1 cellular context compared by ENCODE assay signal in genomic region chr16:3949946-3950342, GRCh38.
TF ChIP-seq lines count a peak whose summit lies in the region.

No MANE protein-coding gene starts in this region.

TF ChIP-seq in IMR-90, 13 proteins besides CTCF, POLR2A, EP300 and RAD21 (continued from another document):
- no peak for TF ChIP-seq MAZ (IDR thresholded peaks at IDR 0.05; ENCODE audit: borderline replicate concordance, low read depth, low read length)
- no peak for TF ChIP-seq FOS (IDR thresholded peaks at IDR 0.05; ENCODE audit: low read depth, low read length)
- no peak for TF ChIP-seq NFE2L2 (IDR thresholded peaks at IDR 0.05; ENCODE audit: low read depth, low read length)
- no peak for TF ChIP-seq CEBPB (IDR thresholded peaks at IDR 0.05; ENCODE audit: low read depth, low read length)
